8 cellular contexts compared by ENCODE assay signal in the genomic region with DNA sequence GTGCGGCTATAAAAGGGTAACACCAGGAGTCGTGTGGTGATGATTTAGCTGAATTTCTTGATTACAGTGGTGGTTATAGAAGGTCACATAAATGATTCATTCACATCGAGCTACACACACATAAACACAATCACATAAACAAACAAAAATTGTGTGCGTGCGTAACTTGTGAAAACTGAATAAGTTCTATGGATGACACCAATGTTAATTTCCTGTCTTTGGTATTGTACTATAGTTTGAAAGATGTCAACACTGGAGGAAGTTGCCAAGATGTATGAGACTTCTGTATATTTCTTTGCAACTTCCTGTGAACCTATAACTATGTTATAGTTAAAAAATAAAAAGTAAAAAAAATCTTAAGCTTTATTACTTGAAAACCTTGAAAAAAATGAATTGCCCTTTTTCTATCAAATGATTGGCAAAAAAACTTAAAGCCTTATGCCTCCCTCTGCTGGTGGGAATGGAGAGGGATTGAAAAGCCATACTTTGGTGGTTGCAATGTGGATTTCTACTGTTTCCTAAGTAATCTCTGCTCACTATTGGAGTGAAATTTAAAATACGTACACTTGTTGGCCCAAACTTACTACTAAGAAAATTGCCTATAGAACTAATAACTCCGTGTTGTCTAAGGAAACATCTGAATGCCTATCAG.
DNase-seq lines count a peak whose midpoint lies in the region; ATAC-seq and TF ChIP-seq lines count a peak whose summit lies in the region.

No MANE protein-coding gene starts in this region.

- ATAC-seq in HCT116 (peak; percentile 63; the same call in 1 of the 2 replicates), left lung (peak; percentile 46), GM18909 (IDR thresholded peaks at IDR 0.05; ENCODE audit: poor library complexity, unreplicated experiment) (no peak)

- TF ChIP-seq POLR2A in HCT116 (IDR thresholded peaks at IDR 0.05; ENCODE audit: borderline replicate concordance, extremely low read depth, insufficient read depth, insufficient read length), result no peak

- H3K4me3 ChIP-seq in BJ (ENCODE audit: low read depth, low read length) (no peak overlapping the region), HCT116 (replicated peaks in 1 of 2; ENCODE audit: low read depth in 1 of 2, low read length in 2 of 2) (no peak overlapping the region), adipocyte (ENCODE audit: low read length) (no peak overlapping the region), left lung (no peak overlapping the region)

- POLR2A ChIA-PET in BJ (lab: Charles Lee), result no interaction called here
- POLR2A ChIA-PET in HCT116 (lab: Charles Lee), result no interaction called here

- H2AFZ ChIP-seq in HCT116 (ENCODE audit: low read depth, low read length, poor library complexity, severe bottlenecking), result no peak overlapping the region

- H3K9ac ChIP-seq in HCT116 (ENCODE audit: low read length) (no peak overlapping the region), adipocyte (ENCODE audit: low read length) (no peak overlapping the region)

- H4K20me1 ChIP-seq in HCT116 (ENCODE audit: insufficient read depth), result no peaks in the 10 kb centered on the region

- TF ChIP-seq CTCF in BJ (IDR thresholded peaks at IDR 0.05; ENCODE audit: insufficient read depth, low read depth, low read length), result peak; percentile 79
- peak; percentile 45 to 75 (median 66); a peak in 4 of 6 replicates for TF ChIP-seq CTCF in HCT116 (IDR thresholded peaks at IDR 0.05 in 2 of 3, conservative IDR thresholded peaks at IDR 0.05 in 1 of 3; ENCODE audit: borderline replicate concordance in 1 of 3, insufficient read depth in 1 of 3, low read depth in 2 of 3, low read length in 2 of 3)
- peak; percentile 46 to 53 for TF ChIP-seq CTCF in left lung (IDR thresholded peaks at IDR 0.05)

- H3K9me3 ChIP-seq in HCT116 (ENCODE audit: control insufficient read depth in 1 of 2, insufficient read depth in 1 of 2, low read depth in 1 of 2, low read length in 2 of 2) (no peaks in the 10 kb centered on the region), adipocyte (ENCODE audit: control insufficient read depth, low read length) (no peaks in the 10 kb centered on the region), left lung (no peaks in the 10 kb centered on the region)

- H3K4me1 ChIP-seq in HCT116 (ENCODE audit: control insufficient read depth in 1 of 2, insufficient read depth in 2 of 2, low read length in 2 of 2) (no peaks in the 10 kb centered on the region), adipocyte (ENCODE audit: control insufficient read depth, insufficient read depth, low read length) (no peaks in the 10 kb centered on the region), left lung (no peaks in the 10 kb centered on the region)

- TF ChIP-seq RAD21 in HCT116 (IDR thresholded peaks at IDR 0.05; ENCODE audit: low read depth), result peak; percentile 43; the same call in 1 of the 2 replicates

- H3K36me3 ChIP-seq in BJ (ENCODE audit: control insufficient read depth, insufficient read depth, low read length), result no peaks in the 10 kb centered on the region
- no peaks in the 10 kb centered on the region for H3K36me3 ChIP-seq in HCT116 (ENCODE audit: control insufficient read depth in 1 of 2, insufficient read depth in 2 of 2, low read length in 2 of 2)
- H3K36me3 ChIP-seq in adipocyte (ENCODE audit: control insufficient read depth, insufficient read depth, low read length, severe bottlenecking), result no peaks in the 10 kb centered on the region
- no peaks in the 10 kb centered on the region for H3K36me3 ChIP-seq in left lung

- CTCF ChIA-PET in BJ (lab: Yijun Ruan, JAX) (interaction anchor here (0.9 to 1.6 kb wide), 10 partner anchors 9 to 180 kb away, joined by 3 to 10 read pairs (median 4); no protein-coding TSS in a partner anchor), HCT116 (lab: Charles Lee) (interaction anchor here (0.9 to 1.8 kb wide), 8 partner anchors 10 to 88 kb away, joined by 3 to 12 read pairs (median 4); no protein-coding TSS in a partner anchor)

- intact Hi-C loops in HCT116 (cut with micrococcal nuclease) (no loop called here), left lung (cut with DNase I) (no loop called here)

- H3K27me3 ChIP-seq in BJ (ENCODE audit: control insufficient read depth, insufficient read depth, low read length) (no peaks in the 10 kb centered on the region), HCT116 (ENCODE audit: insufficient read depth, low read length) (peaks cover 38% of the 10 kb centered on the region), adipocyte (replicated peaks; ENCODE audit: control insufficient read depth, insufficient read depth, low read length) (peaks cover 7% of the 10 kb centered on the region), left lung (no peaks in the 10 kb centered on the region)

- no peaks in the 10 kb centered on the region for H3K9me2 ChIP-seq in HCT116 (ENCODE audit: insufficient read depth)

- no peak overlapping the region for H3K4me2 ChIP-seq in HCT116 (ENCODE audit: low read length)

- no TSS peak for BruUV-seq in HCT116 (replicated peaks; lab: Mats Ljungman, UMichigan)

- no peak overlapping the region for H3K27ac ChIP-seq in HCT116 (ENCODE audit: low read depth, low read length)
- H3K27ac ChIP-seq in left lung, result no peak overlapping the region

- DNase-seq in BJ (ENCODE audit: low read depth) (no peak), HCT116 (ENCODE audit: low read depth, low spot score) (no peak), adipocyte (ENCODE audit: low read depth) (peak; percentile 53), left lung (no peak), NCI-H187 treated with DMSO at 0.1 percent for 48 hours (lab: John Stamatoyannopoulos, UW) (no peak), KG1 (lab: John Stamatoyannopoulos, UW) (no peak), NCI-H2081 treated with DMSO at 0.1 percent for 48 hours (lab: John Stamatoyannopoulos, UW) (no peak)

- RAD21 ChIA-PET in HCT116 (lab: Charles Lee; ENCODE audit: low non-redundant PET in 1 of 2, low total read pairs in 2 of 2, uncharacterized antibody in 2 of 2, unreplicated experiment in 2 of 2), result no interaction called here

- H3K79me2 ChIP-seq in HCT116 (ENCODE audit: insufficient read depth, low read length), result no peaks in the 10 kb centered on the region

TF ChIP-seq in HCT116, 20 proteins besides CTCF, POLR2A, EP300 and RAD21:
- TF ChIP-seq EZH2 (IDR thresholded peaks at IDR 0.05) (no peak), POLR2AphosphoS5 (IDR thresholded peaks at IDR 0.05; ENCODE audit: low read depth, low read length) (no peak), YY1 (IDR thresholded peaks at IDR 0.05; ENCODE audit: extremely low read depth, insufficient replicate concordance, low read depth, low read length) (no peak), TCF7L2 (IDR thresholded peaks at IDR 0.05; ENCODE audit: borderline replicate concordance, extremely low read depth, insufficient read depth, insufficient read length) (no peak), EZH2phosphoT487 (IDR thresholded peaks at IDR 0.05; ENCODE audit: borderline replicate concordance) (no peak), ZFX (IDR thresholded peaks at IDR 0.05) (no peak)
